8 cellular contexts compared by ENCODE assay signal in the genomic region with DNA sequence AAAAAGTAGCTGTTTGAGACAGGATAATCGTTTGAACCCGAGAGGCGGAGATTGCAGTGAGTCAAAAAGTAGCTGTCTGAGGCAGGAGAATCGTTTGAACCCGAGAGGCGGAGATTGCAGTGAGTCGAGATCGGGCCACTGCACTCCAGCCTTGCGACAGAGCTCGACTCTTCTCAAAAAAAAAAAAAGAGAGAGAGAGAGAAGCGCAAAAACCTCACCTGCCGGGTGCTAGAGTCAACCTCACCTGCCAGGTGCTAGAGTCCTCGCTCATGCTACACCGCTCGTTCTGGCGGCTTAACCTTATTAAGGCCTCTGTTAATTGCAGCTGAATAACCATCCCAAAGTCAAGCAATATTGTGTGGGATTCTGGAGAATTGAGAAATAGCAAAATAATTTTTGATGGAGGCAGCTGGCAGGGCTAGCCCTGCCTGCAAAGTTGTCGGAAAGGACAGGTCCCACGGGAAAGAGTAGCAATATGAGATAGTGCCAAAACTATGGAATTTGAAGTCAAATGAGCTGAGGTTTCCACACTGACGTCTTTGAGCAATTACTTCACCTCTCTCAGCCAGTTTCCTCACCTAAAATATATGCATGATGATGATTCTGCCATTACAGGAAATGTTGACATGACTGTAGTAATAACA. TPM values are rescaled to one million over a fixed set of nuclear protein-coding genes. Genes with fewer than 3 reads are reported as not detected.
DNase-seq lines count a peak whose midpoint lies in the region; ATAC-seq, FAIRE-seq and TF ChIP-seq lines count a peak whose summit lies in the region.

No MANE protein-coding gene starts in this region.

- H3K27ac ChIP-seq in ACC112 (ENCODE audit: low read depth, low read length) (peak overlapping the region; percentile 65), astrocyte (ENCODE audit: low read depth, low read length) (peak overlapping the region; percentile 72), mesenchymal stem cell (ENCODE audit: low read length, poor library complexity, severe bottlenecking) (no peak overlapping the region)

- CTCF ChIA-PET in GM10248 (lab: Yijun Ruan, JAX): interaction anchor here (1.1 to 3.1 kb wide), 5 partner anchors 10 to 22 kb away, joined by 3 to 12 read pairs (median 4); no protein-coding TSS in a partner anchor

- H3K27ac Mint-ChIP-seq in HFFc6 (peak overlapping the region; percentile 98), astrocyte (ENCODE audit: unreplicated experiment) (peak overlapping the region; percentile 94)

- no peak overlapping the region for H2BK5ac ChIP-seq in mesenchymal stem cell (ENCODE audit: low read depth, low read length, poor library complexity, severe bottlenecking)

- peak overlapping the region; percentile 9 for H2AK5ac ChIP-seq in mesenchymal stem cell (ENCODE audit: low read length, severe bottlenecking)

- WGBS in mesenchymal stem cell: 76% methylated on average over 15 of the region's 19 CpGs

- no peak overlapping the region for H3K18ac ChIP-seq in mesenchymal stem cell (ENCODE audit: low read depth in 1 of 2, low read length in 2 of 2)

- peaks cover 19% of the 10 kb centered on the region for H4K20me1 ChIP-seq in astrocyte (ENCODE audit: insufficient read depth, low read length)

- H3K4me3 ChIP-seq in ACC112 (ENCODE audit: low read depth, low read length) (peak overlapping the region; percentile 96), astrocyte (ENCODE audit: insufficient read depth, low read depth, low read length) (peak overlapping the region; percentile 84), mesenchymal stem cell (ENCODE audit: insufficient read depth in 1 of 2, low read depth in 1 of 2, low read length in 2 of 2) (peak overlapping the region in 1 of 2 experiments; percentile 89)

- no peaks in the 10 kb centered on the region for H3K9me3 Mint-ChIP-seq in HFFc6
- H3K9me3 Mint-ChIP-seq in astrocyte (ENCODE audit: unreplicated experiment): no peaks in the 10 kb centered on the region

- H3K4me1 ChIP-seq in ACC112 (ENCODE audit: control insufficient read depth, insufficient read depth, low read length, unreplicated experiment): peaks cover 27% of the 10 kb centered on the region
- H3K4me1 ChIP-seq in astrocyte (ENCODE audit: insufficient read depth, low read length): peaks cover 10% of the 10 kb centered on the region
- peaks cover 14% of the 10 kb centered on the region for H3K4me1 ChIP-seq in mesenchymal stem cell (ENCODE audit: control insufficient read depth, insufficient read depth, low read depth, low read length)

- H3K4me1 Mint-ChIP-seq in HFFc6 (ENCODE audit: low read depth): peaks cover 43% of the 10 kb centered on the region
- H3K4me1 Mint-ChIP-seq in astrocyte (ENCODE audit: low read depth, unreplicated experiment): peaks cover 16% of the 10 kb centered on the region

- TF ChIP-seq CTCF in HFFc6 (IDR thresholded peaks at IDR 0.05) (no peak), astrocyte (IDR thresholded peaks at IDR 0.05; ENCODE audit: insufficient read depth, low read depth, low read length) (no peak), GM10248 (IDR thresholded peaks at IDR 0.05; ENCODE audit: control extremely low read depth, extremely low read depth, low read depth, missing control alignments) (no peak)

- no peak for DNase-seq in HFFc6
- peak; percentile 10 for DNase-seq in astrocyte (ENCODE audit: low read depth)
- DNase-seq in mesenchymal stem cell: no peak
- no peak for DNase-seq in GM10248 (ENCODE audit: extremely low spot score)
- DNase-seq in H4 (ENCODE audit: low spot score): no peak

- H3K4me3 Mint-ChIP-seq in HFFc6: peak overlapping the region; percentile 93
- peak overlapping the region; percentile 91 for H3K4me3 Mint-ChIP-seq in astrocyte (ENCODE audit: unreplicated experiment)

- no peaks in the 10 kb centered on the region for H3K36me3 Mint-ChIP-seq in HFFc6 (ENCODE audit: low read depth)
- H3K36me3 Mint-ChIP-seq in astrocyte (ENCODE audit: low read depth, unreplicated experiment): no peaks in the 10 kb centered on the region

- peak overlapping the region; percentile 77 for H4K8ac ChIP-seq in mesenchymal stem cell (ENCODE audit: low read length)

- H3K36me3 ChIP-seq in ACC112 (ENCODE audit: insufficient read depth, low read length) (no peaks in the 10 kb centered on the region), astrocyte (ENCODE audit: insufficient read depth, low read length) (no peaks in the 10 kb centered on the region), mesenchymal stem cell (ENCODE audit: control insufficient read depth in 1 of 2, insufficient read depth in 2 of 2, low read depth in 1 of 2, low read length in 2 of 2) (no peaks in the 10 kb centered on the region)

- H4K91ac ChIP-seq in mesenchymal stem cell (ENCODE audit: low read length): no peak overlapping the region

- H2BK120ac ChIP-seq in mesenchymal stem cell (ENCODE audit: low read depth, low read length): no peak overlapping the region

- peak overlapping the region in 1 of 2 experiments; percentile 47 for H2BK12ac ChIP-seq in mesenchymal stem cell (ENCODE audit: low read length in 2 of 2)

- no peak overlapping the region for H3K14ac ChIP-seq in mesenchymal stem cell (ENCODE audit: low read length in 2 of 2)

- ATAC-seq in HG02852 (IDR thresholded peaks at IDR 0.05; ENCODE audit: unreplicated experiment) (no peak), HG02610 (IDR thresholded peaks at IDR 0.05; ENCODE audit: unreplicated experiment) (no peak)

- no peak overlapping the region for H3K23ac ChIP-seq in mesenchymal stem cell (ENCODE audit: low read length in 2 of 2)

- peaks cover 8% of the 10 kb centered on the region for H3K79me1 ChIP-seq in mesenchymal stem cell (replicated peaks; ENCODE audit: low read length, poor library complexity, severe bottlenecking)

- POLR2A ChIA-PET in GM10248 (lab: Yijun Ruan, JAX): interaction anchor here (1.9 to 2.1 kb wide), 2 partner anchors 22 to 26 kb away, joined by 7 to 12 read pairs; a partner anchor contains a TSS

- H2BK15ac ChIP-seq in mesenchymal stem cell (ENCODE audit: low read depth, poor library complexity, severe bottlenecking): peak overlapping the region; percentile 20

- no peak for FAIRE-seq in astrocyte (lab: Jason Lieb, UNC)

- peak overlapping the region in 1 of 2 experiments; percentile 55 for H3K4ac ChIP-seq in mesenchymal stem cell (ENCODE audit: low read depth in 1 of 2, low read length in 2 of 2)

- H3K27me3 Mint-ChIP-seq in HFFc6 (ENCODE audit: insufficient read depth) (peaks cover 2% of the 10 kb centered on the region; the same call in 1 of the 2 replicates), astrocyte (ENCODE audit: low read depth, unreplicated experiment) (no peaks in the 10 kb centered on the region)

- H3K9ac ChIP-seq in astrocyte (ENCODE audit: low read length) (peak overlapping the region; percentile 93), mesenchymal stem cell (ENCODE audit: low read length) (peak overlapping the region; percentile 93)

- no peaks in the 10 kb centered on the region for H3K9me3 ChIP-seq in astrocyte (ENCODE audit: insufficient read depth, low read depth, low read length)
- H3K9me3 ChIP-seq in mesenchymal stem cell (ENCODE audit: control insufficient read depth, low read length): no peaks in the 10 kb centered on the region

- H2AFZ ChIP-seq in ACC112 (ENCODE audit: low read length, unreplicated experiment) (peak overlapping the region; percentile 50), astrocyte (ENCODE audit: low read depth, low read length) (peak overlapping the region; percentile 97), mesenchymal stem cell (ENCODE audit: low read depth, low read length) (peak overlapping the region; percentile 46)

- H3K79me2 ChIP-seq in ACC112 (ENCODE audit: control insufficient read depth, insufficient read depth, low read length, unreplicated experiment) (peaks cover 26% of the 10 kb centered on the region), astrocyte (ENCODE audit: insufficient read depth, low read length) (peaks cover 30% of the 10 kb centered on the region)

- no peaks in the 10 kb centered on the region for H3K27me3 ChIP-seq in ACC112 (ENCODE audit: insufficient read depth, low read length)
- no peaks in the 10 kb centered on the region for H3K27me3 ChIP-seq in astrocyte (ENCODE audit: insufficient read depth, low read length)
- H3K27me3 ChIP-seq in mesenchymal stem cell (ENCODE audit: control insufficient read depth in 1 of 2, insufficient read depth in 1 of 2, low read length in 2 of 2): no peaks in the 10 kb centered on the region

- H3K4me2 ChIP-seq in astrocyte (ENCODE audit: low read length) (peak overlapping the region; percentile 98), mesenchymal stem cell (ENCODE audit: low read length, poor library complexity, severe bottlenecking) (peak overlapping the region; percentile 86)

RNA-seq across cellular contexts. Expression of a gene that starts 0.6 kb away (rescaled TPM):
- total RNA-seq in HFFc6 (2021; fragmentation: NEBNext Ultra II Directional; extraction: Animal tissue kit (Norgen Biotek cat#: 25700)): 10 to 100 TPM; 31.2 to 46.6 (median 40.8) TPM
- 55.2 and 57.7 TPM in 2 replicates for total RNA-seq in astrocyte
- polyA plus RNA-seq in mesenchymal stem cell (2013, experiment 1 of 2): 41.0 TPM
- polyA plus RNA-seq in mesenchymal stem cell (2013, experiment 2 of 2): 43.8 TPM
- total RNA-seq in H4 (2014; rRNA removed; shearing (Covaris generic)): 54.3 and 67.7 TPM in 2 replicates

RNA-seq across cellular contexts. Expression of a gene that starts 26.0 kb away (rescaled TPM):
- 10 to 100 TPM; 29.8 to 44.5 (median 32.4) TPM for total RNA-seq in HFFc6 (2021; fragmentation: NEBNext Ultra II Directional; extraction: Animal tissue kit (Norgen Biotek cat#: 25700))
- total RNA-seq in astrocyte: 40.0 and 40.3 TPM in 2 replicates
- 68.1 TPM for polyA plus RNA-seq in mesenchymal stem cell (2013, experiment 1 of 2)
- 71.5 TPM for polyA plus RNA-seq in mesenchymal stem cell (2013, experiment 2 of 2)
- 50.1 and 74.5 TPM in 2 replicates for total RNA-seq in H4 (2014; rRNA removed; shearing (Covaris generic))

RNA-seq across cellular contexts. Expression of a gene that starts 31.2 kb away (rescaled TPM):
- total RNA-seq in HFFc6 (2021; fragmentation: NEBNext Ultra II Directional; extraction: Animal tissue kit (Norgen Biotek cat#: 25700)): 1,000 to 10,000 TPM; 1,721 to 1,851 (median 1,752) TPM
- 1,498 and 1,636 TPM in 2 replicates for total RNA-seq in astrocyte
- polyA plus RNA-seq in mesenchymal stem cell (2013, experiment 1 of 2): 4,053 TPM
- 4,052 TPM for polyA plus RNA-seq in mesenchymal stem cell (2013, experiment 2 of 2)
- 2,388 and 2,408 TPM in 2 replicates for total RNA-seq in H4 (2014; rRNA removed; shearing (Covaris generic))

Comparison
In these comparisons a context has a peak if more than half of its experiments do, and no peak if none do; other contexts are left out.
1. H2AFZ ChIP-seq: peak in every context shown above with its lines; median percentile 97 in astrocyte; 50 in ACC112; 46 in mesenchymal stem cell.